In genomic region chr7:112753298-112753697, GRCh38 we compare ENCODE assay signal across 29 cellular contexts.
"Had no signal": no experiment of that assay in that cellular context is flagged by ENCODE, and none has a peak within 500 bp of the region (broad histone marks: within the 10 kb centered on the region; RNA-seq: fewer than 3 reads in every experiment).

No MANE protein-coding gene starts in this region.

- H3K27me3 ChIP-seq: hepatocyte, neural progenitor cell, neutrophil, right atrium auricular region, stomach, testis, thyroid gland, transverse colon, upper lobe of left lung, vagina had no signal

- ATAC-seq: left lobe of liver; left ventricle myocardium superior; lower lobe of right lung; naive thymus-derived CD8-positive, alpha-beta T cell; psoas muscle; sciatic nerve; stimulated activated naive B cell treated with anti-CD40 and anti-IgM and Interleukin-4, amounts not matched to agents 10 μg/mL and 1 μg/mL and 100 μg/mL, for 72 hours; stimulated activated naive CD8-positive, alpha-beta T cell treated with anti-CD3 and anti-CD28 coated beads, Interleukin-15, Interleukin-2, amounts not matched to agents 100 U/mL and 50 U/mL, for 24 hours had no signal

- H3K36me3 ChIP-seq: lower lobe of right lung, neural progenitor cell, neutrophil, right atrium auricular region, thyroid gland, transverse colon, upper lobe of left lung, vagina had no signal

- H3K9me3 ChIP-seq: lower lobe of right lung, neutrophil, psoas muscle, right atrium auricular region, stomach, testis, thyroid gland, transverse colon, upper lobe of left lung, vagina had no signal

- H3K4me2 ChIP-seq: hepatocyte, neural progenitor cell had no signal

- H3K4me1 ChIP-seq: lower lobe of right lung, neural progenitor cell, psoas muscle, right atrium auricular region, stomach, testis, thyroid gland, transverse colon, upper lobe of left lung, vagina had no signal

- H3K9ac ChIP-seq: neural progenitor cell, parathyroid adenoma had no signal

- H3K4me3 ChIP-seq: hepatocyte, lower lobe of right lung, neural progenitor cell, psoas muscle, right atrium auricular region, skin epidermis, stomach, testis, thyroid gland, transverse colon, upper lobe of left lung, vagina had no signal

- H3K79me2 ChIP-seq: hepatocyte, parathyroid adenoma had no signal

- DNase-seq: islet precursor cell; left cardiac atrium; left ventricle myocardium superior; lower lobe of right lung; mammary epithelial cell; mesenchymal stem cell; naive thymus-derived CD8-positive, alpha-beta T cell; occipital lobe; psoas muscle; stimulated activated CD4-positive, alpha-beta T cell treated with anti-CD3 and anti-CD28 coated beads, Interleukin-12 subunit alpha, Interleukin-12 subunit beta, amount 100 ng/mL, for 4 hours; stimulated activated CD4-positive, alpha-beta T cell treated with anti-CD3 and anti-CD28 coated beads, Interleukin-15, amount 100 ng/mL, for 24 hours; stimulated activated CD4-positive, alpha-beta T cell treated with anti-CD3 and anti-CD28 coated beads, Interleukin-2, amount 100 ng/mL, for 24 hours; stimulated activated CD4-positive, alpha-beta T cell treated with anti-CD3 and anti-CD28 coated beads, Interleukin-4, amount 100 ng/mL, for 1 hour; stimulated activated naive B cell treated with anti-CD40 and anti-IgM and Interleukin-4, amounts not matched to agents 10 μg/mL and 1 μg/mL and 100 μg/mL, for 72 hours; stimulated activated naive CD8-positive, alpha-beta T cell treated with anti-CD3 and anti-CD28 coated beads, Interleukin-15, Interleukin-2, amounts not matched to agents 100 U/mL and 50 U/mL, for 24 hours; stomach; testis; thyroid gland; transverse colon; upper lobe of left lung had no signal

- H3K27ac ChIP-seq: hepatocyte, lower lobe of right lung, neural progenitor cell, neutrophil, parathyroid adenoma, psoas muscle, right atrium auricular region, skin epidermis, stomach, testis, thyroid gland, transverse colon, upper lobe of left lung, vagina had no signal

- H2AFZ ChIP-seq: hepatocyte, neural progenitor cell had no signal
